ENCODE assay signal across 26 cellular contexts in the genomic region with DNA sequence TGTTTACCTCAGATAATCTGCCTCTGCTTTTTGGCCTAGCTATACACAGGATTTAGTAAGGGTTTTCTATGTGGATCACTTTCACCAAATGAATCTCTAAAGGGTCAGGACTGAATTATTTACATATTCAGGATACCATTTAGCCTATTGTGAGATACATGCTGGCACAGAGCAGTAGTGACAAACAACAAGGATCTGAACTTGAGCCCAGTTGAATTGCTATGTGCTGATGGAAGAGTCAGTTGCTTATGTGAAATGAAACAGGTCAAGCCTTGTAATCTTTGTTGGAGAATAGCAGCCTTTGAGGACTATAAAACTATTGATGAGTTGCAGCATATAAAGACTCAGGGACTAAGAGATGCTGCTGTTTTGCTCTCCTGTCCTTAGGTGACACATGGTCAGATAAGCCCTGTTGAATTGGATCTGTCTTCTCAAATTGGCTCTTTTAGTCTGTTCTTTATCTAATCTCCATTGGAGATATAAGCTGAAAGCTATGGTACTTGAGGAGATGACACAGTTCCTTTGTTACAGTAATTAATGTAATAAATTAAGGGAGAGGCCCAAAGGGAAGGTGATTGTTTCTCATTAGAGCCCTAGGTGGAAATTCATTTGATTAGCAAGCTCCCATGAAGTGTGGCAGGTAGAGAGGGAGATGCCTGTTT. TPM values are rescaled to one million over a fixed set of nuclear protein-coding genes. Genes with fewer than 3 reads are reported as not detected.
DNase-seq lines count a peak whose midpoint lies in the region; ATAC-seq, FAIRE-seq and TF ChIP-seq lines count a peak whose summit lies in the region.
"Had no signal": no experiment of that assay in that cellular context is flagged by ENCODE, and none has a peak within 500 bp of the region (broad histone marks: within the 10 kb centered on the region; RNA-seq: fewer than 3 reads in every experiment).

No MANE protein-coding gene starts in this region.

- H3K4me3 ChIP-seq in adipocyte (ENCODE audit: low read length): no peak overlapping the region
- H3K4me3 ChIP-seq in fibroblast of villous mesenchyme (ENCODE audit: low read depth, low read length): no peak overlapping the region
- H3K4me3 ChIP-seq: gastroesophageal sphincter, left lung, right atrium auricular region had no signal

- H3K4me1 ChIP-seq in adipocyte (ENCODE audit: control insufficient read depth, insufficient read depth, low read length): peaks cover 8% of the 10 kb centered on the region
- H3K4me1 ChIP-seq: left lung, right atrium auricular region had no signal

- no peaks in the 10 kb centered on the region for H3K27me3 ChIP-seq in adipocyte (replicated peaks; ENCODE audit: control insufficient read depth, insufficient read depth, low read length)
- H3K27me3 ChIP-seq: gastroesophageal sphincter, left lung, right atrium auricular region had no signal

- H3K9ac ChIP-seq in adipocyte (ENCODE audit: low read length): no peak overlapping the region

- no peaks in the 10 kb centered on the region for H3K9me3 ChIP-seq in adipocyte (ENCODE audit: control insufficient read depth, low read length)
- H3K9me3 ChIP-seq: gastroesophageal sphincter, left lung, right atrium auricular region had no signal

- DNase-seq in AG08396 (ENCODE audit: low spot score) (peak; percentile 28), D721Med (ENCODE audit: insufficient read length, low spot score) (no peak), adipocyte (ENCODE audit: low read depth) (peak; percentile 40), fibroblast of villous mesenchyme (ENCODE audit: low read depth) (peak; percentile 48), Kasumi-1 (lab: John Stamatoyannopoulos, UW) (no peak)
- DNase-seq in activated CD4-positive, alpha-beta T cell treated with anti-CD3 and anti-CD28 coated beads, Interleukin-2, amount 50 U/mL, for 4 hours: no peak
- DNase-seq: activated CD4-positive, alpha-beta T cell treated with anti-CD3 and anti-CD28 coated beads for 4 hours; activated naive CD4-positive, alpha-beta T cell treated with anti-CD3 and anti-CD28 coated beads, Interleukin-2, amount 50 U/mL, for 16 hours; CD4-positive, CD25-positive, alpha-beta regulatory T cell; DMS153; hippocampal formation; immature natural killer cell; left lung; NCI-H1417 treated with DMSO at 0.1 percent for 48 hours; NCI-H510A treated with DMSO at 0.1 percent for 48 hours; SHP77 treated with DMSO at 0.1 percent for 48 hours; stimulated activated CD4-positive, alpha-beta T cell treated with anti-CD3 and anti-CD28 coated beads, Interleukin-4, amount 100 ng/mL, for 24 hours; stimulated activated naive B cell treated with anti-CD40 and anti-IgM and Interleukin-4, amounts not matched to agents 10 μg/mL and 1 μg/mL and 100 μg/mL, for 72 hours; T-helper 2 cell had no signal

- H3K36me3 ChIP-seq in adipocyte (ENCODE audit: control insufficient read depth, insufficient read depth, low read length, severe bottlenecking): no peaks in the 10 kb centered on the region
- H3K36me3 ChIP-seq: left lung, right atrium auricular region had no signal

- no peak for ATAC-seq in GM21423 (IDR thresholded peaks at IDR 0.05; ENCODE audit: unreplicated experiment)
- ATAC-seq: gastroesophageal sphincter; left lung; natural killer cell treated with Interleukin-12 subunit alpha and Interleukin-12 subunit beta and Interleukin-15 and Interleukin-18, amount 100 ng/mL, for 72 hours; Panc1; stimulated activated naive B cell treated with anti-CD40 and anti-IgM and Interleukin-4, amounts not matched to agents 10 μg/mL and 1 μg/mL and 100 μg/mL, for 72 hours had no signal

- TF ChIP-seq CTCF in D721Med (IDR thresholded peaks at IDR 0.05; ENCODE audit: insufficient read depth, missing control alignments) (no peak), fibroblast of villous mesenchyme (IDR thresholded peaks at IDR 0.05; ENCODE audit: insufficient read depth, low read depth, low read length) (no peak)

- peak; percentile 53 for FAIRE-seq in D721Med (lab: Jason Lieb, UNC)
- FAIRE-seq: astrocyte, GM19239 had no signal

RNA-seq across cellular contexts. Expression of a gene that starts 30.4 kb away (rescaled TPM):
- 20.6 and 22.5 TPM in 2 replicates for total RNA-seq in fibroblast of villous mesenchyme

Comparison
In these comparisons a context has a peak if more than half of its experiments do, and no peak if none do; other contexts are left out.
1. DNase-seq: peak in AG08396 (single experiment), adipocyte (single experiment) and fibroblast of villous mesenchyme (single experiment); none in D721Med (single experiment), Kasumi-1 (0 of 2) and activated CD4-positive, alpha-beta T cell treated with anti-CD3 and anti-CD28 coated beads, Interleukin-2, amount 50 U/mL, for 4 hours (0 of 2).